In genomic region chr5:37847978-37848425, GRCh38 we compare ENCODE assay signal across 8 cellular contexts. TPM values are rescaled to one million over a fixed set of nuclear protein-coding genes. Genes with fewer than 3 reads are reported as not detected.
DNase-seq lines count a peak whose midpoint lies in the region; ATAC-seq lines count a peak whose summit lies in the region.

No MANE protein-coding gene starts in this region.

- no peaks in the 10 kb centered on the region for H4K20me1 ChIP-seq in Karpas-422 (ENCODE audit: insufficient read depth, low read depth, low read length)

- H3K9ac ChIP-seq in Karpas-422 (ENCODE audit: low read length) = no peak overlapping the region

- H3K4me1 ChIP-seq in Karpas-422 (ENCODE audit: low read length) = peaks cover 17% of the 10 kb centered on the region

- no peak overlapping the region for H3K4me3 ChIP-seq in Karpas-422 (ENCODE audit: low read length)

- no peaks in the 10 kb centered on the region for H3K9me2 ChIP-seq in Karpas-422 (replicated peaks; ENCODE audit: insufficient read depth, low read length)

- DNase-seq in D341Med (ENCODE audit: low spot score) = peak; percentile 55
- DNase-seq in H4 (ENCODE audit: low spot score) = peak; percentile 66
- peak; percentile 96 for DNase-seq in NCI-H2171 treated with DMSO at 0.1 percent for 48 hours (lab: John Stamatoyannopoulos, UW)
- DNase-seq in central memory CD4-positive, alpha-beta T cell = no peak
- no peak for DNase-seq in activated naive CD4-positive, alpha-beta T cell (lab: John Stamatoyannopoulos, UW)
- DNase-seq in Karpas-422 = no peak
- no peak for DNase-seq in stimulated activated CD4-positive, alpha-beta T cell treated with anti-CD3 and anti-CD28 coated beads, Interleukin-4, amount 100 ng/mL, for 1 hour

- no peaks in the 10 kb centered on the region for H3K27me3 ChIP-seq in Karpas-422 (ENCODE audit: low read length)

- no peaks in the 10 kb centered on the region for H3K9me3 ChIP-seq in Karpas-422 (ENCODE audit: low read length)

- H3K79me2 ChIP-seq in Karpas-422 (ENCODE audit: low read length) = no peaks in the 10 kb centered on the region

- peak; percentile 97 for ATAC-seq in esophagus mucosa

- H2AFZ ChIP-seq in Karpas-422 (ENCODE audit: low read length) = no peak overlapping the region

- no peak overlapping the region for H3K4me2 ChIP-seq in Karpas-422 (ENCODE audit: low read depth, low read length, poor library complexity, severe bottlenecking)

- H3K27ac ChIP-seq in Karpas-422 (ENCODE audit: low read length) = no peak overlapping the region

- no peaks in the 10 kb centered on the region for H3K36me3 ChIP-seq in Karpas-422 (ENCODE audit: insufficient read depth, low read length)

RNA-seq across cellular contexts. Expression of gene GDNF, which starts 8.2 kb away (rescaled TPM):
- not detected in 2 replicates for total RNA-seq in H4 (2014; rRNA removed; shearing (Covaris generic))
- total RNA-seq in esophagus mucosa = 0.80 TPM
- 0.11 TPM in 1 of 2 replicates, not detected in the other for total RNA-seq in Karpas-422 (2014; rRNA removed; shearing (Covaris generic); ENCODE audit: low replicate concordance)

Comparison
In these comparisons a context has a peak if more than half of its experiments do, and no peak if none do; other contexts are left out.
1. DNase-seq: peak in D341Med (single experiment), H4 (single experiment) and NCI-H2171 treated with DMSO at 0.1 percent for 48 hours (single experiment); none in central memory CD4-positive, alpha-beta T cell (single experiment), activated naive CD4-positive, alpha-beta T cell (0 of 4), Karpas-422 (single experiment) and stimulated activated CD4-positive, alpha-beta T cell treated with anti-CD3 and anti-CD28 coated beads, Interleukin-4, amount 100 ng/mL, for 1 hour (single experiment).